In the genomic region with DNA sequence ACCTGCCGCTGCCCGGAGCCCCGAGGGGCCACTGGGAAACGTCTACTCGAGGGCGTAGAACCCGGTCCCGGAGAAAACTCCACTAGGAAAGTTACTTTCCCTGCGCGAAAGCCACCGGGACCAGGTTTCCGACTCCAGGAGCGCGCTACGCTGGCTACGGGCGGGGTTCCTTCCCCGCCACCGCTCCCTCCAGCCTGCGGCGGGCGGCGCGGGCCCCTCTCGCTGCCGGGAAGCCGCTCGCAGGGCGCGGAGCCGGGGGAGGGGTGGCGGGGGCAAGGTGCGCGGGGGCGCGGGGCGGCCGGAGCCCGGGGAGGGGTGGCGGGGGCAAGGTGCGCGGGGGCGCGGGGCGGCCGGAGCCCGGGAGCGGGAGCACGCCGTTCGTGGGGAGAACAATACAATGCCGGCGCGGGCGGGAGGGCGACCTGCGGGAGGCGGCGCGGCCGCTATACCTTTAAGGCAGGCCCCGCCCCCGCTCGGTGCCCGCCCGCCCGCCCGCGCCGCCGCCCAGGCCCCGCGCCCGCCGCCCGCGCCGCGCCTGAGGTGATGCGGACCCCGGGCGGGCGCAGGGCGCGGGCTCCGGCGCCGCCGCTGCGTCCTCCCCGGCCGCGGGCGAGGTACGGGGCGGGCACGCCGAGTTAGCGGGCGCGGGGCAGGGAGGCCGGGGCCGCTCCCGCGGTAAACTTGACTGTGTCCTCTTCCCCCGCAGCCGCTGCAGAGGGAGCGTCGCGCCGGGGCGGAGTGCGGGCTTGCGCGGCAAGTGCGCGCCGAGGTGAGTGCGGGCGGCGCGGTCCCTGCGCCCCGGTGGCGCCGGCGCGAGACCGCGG, we compare ENCODE assay signal across 1 cellular context.
TF ChIP-seq lines count a peak whose summit lies in the region.

No MANE protein-coding gene starts in this region.

TF ChIP-seq in HepG2, 621 proteins besides CTCF, POLR2A, EP300 and RAD21 (continued from another document and continues in another):
- TF ChIP-seq, protein P1, sequence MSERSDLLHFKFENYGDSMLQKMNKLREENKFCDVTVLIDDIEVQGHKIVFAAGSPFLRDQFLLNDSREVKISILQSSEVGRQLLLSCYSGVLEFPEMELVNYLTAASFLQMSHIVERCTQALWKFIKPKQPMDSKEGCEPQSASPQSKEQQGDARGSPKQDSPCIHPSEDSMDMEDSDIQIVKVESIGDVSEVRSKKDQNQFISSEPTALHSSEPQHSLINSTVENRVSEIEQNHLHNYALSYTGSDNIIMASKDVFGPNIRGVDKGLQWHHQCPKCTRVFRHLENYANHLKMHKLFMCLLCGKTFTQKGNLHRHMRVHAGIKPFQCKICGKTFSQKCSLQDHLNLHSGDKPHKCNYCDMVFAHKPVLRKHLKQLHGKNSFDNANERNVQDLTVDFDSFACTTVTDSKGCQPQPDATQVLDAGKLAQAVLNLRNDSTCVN (CRISPR knock-in tag; IDR thresholded peaks at IDR 0.05; ENCODE audit: borderline replicate concordance) = no peak
- TF ChIP-seq ZNF615 (CRISPR knock-in tag; IDR thresholded peaks at IDR 0.05; ENCODE audit: borderline replicate concordance) (no peak), CBX2 (IDR thresholded peaks at IDR 0.05; ENCODE audit: low read depth, low read length) (no peak), CBX2 (CRISPR knock-in tag; IDR thresholded peaks at IDR 0.05; ENCODE audit: low read depth) (no peak), ZSCAN21 (CRISPR knock-in tag; IDR thresholded peaks at IDR 0.05; ENCODE audit: borderline replicate concordance) (0 out of 2 replicates have a peak, but pooled peaks have one; percentile 23), MED1 (CRISPR knock-in tag; IDR thresholded peaks at IDR 0.05) (peak; percentile 64), MBNL3 (CRISPR knock-in tag; conservative IDR thresholded peaks at IDR 0.05) (no peak), ZFP41 (CRISPR knock-in tag; IDR thresholded peaks at IDR 0.05; ENCODE audit: borderline replicate concordance) (no peak), ZNF121 (CRISPR knock-in tag; IDR thresholded peaks at IDR 0.05) (no peak), SNAI1 (CRISPR knock-in tag; IDR thresholded peaks at IDR 0.05; ENCODE audit: borderline replicate concordance) (no peak), GATAD2A (CRISPR knock-in tag; IDR thresholded peaks at IDR 0.05) (no peak), SOX13 (IDR thresholded peaks at IDR 0.05) (no peak), SOX13 (CRISPR knock-in tag; conservative IDR thresholded peaks at IDR 0.05 in 1 of 2, IDR thresholded peaks at IDR 0.05 in 1 of 2) (peak in 1 of 2 experiments; percentile 45; a peak in 1 of 4 replicates), ZFX (CRISPR knock-in tag; IDR thresholded peaks at IDR 0.05; ENCODE audit: low read depth) (0 out of 2 replicates have a peak, but pooled peaks have one; percentile 57), GLI4 (CRISPR knock-in tag; IDR thresholded peaks at IDR 0.05; ENCODE audit: borderline replicate concordance) (no peak), MEF2D (CRISPR knock-in tag; IDR thresholded peaks at IDR 0.05) (peak; percentile 38; the same call in 1 of the 2 replicates), ZNF775 (CRISPR knock-in tag; IDR thresholded peaks at IDR 0.05; ENCODE audit: borderline replicate concordance) (no peak), TBX2 (CRISPR knock-in tag; IDR thresholded peaks at IDR 0.05; ENCODE audit: borderline replicate concordance) (no peak), HDAC1 (CRISPR knock-in tag; IDR thresholded peaks at IDR 0.05) (no peak; the same call in 1 of the 2 replicates), ATF1 (CRISPR knock-in tag; IDR thresholded peaks at IDR 0.05) (no peak), SMAD9 (CRISPR knock-in tag; IDR thresholded peaks at IDR 0.05) (no peak), TSC22D2 (CRISPR knock-in tag; IDR thresholded peaks at IDR 0.05; ENCODE audit: borderline replicate concordance) (no peak), NR3C1 (CRISPR knock-in tag; IDR thresholded peaks at IDR 0.05) (no peak), ZNF317 (CRISPR knock-in tag; IDR thresholded peaks at IDR 0.05) (no peak), MXI1 (IDR thresholded peaks at IDR 0.05; ENCODE audit: borderline replicate concordance, low read depth, low read length) (no peak), MED8 (CRISPR knock-in tag; IDR thresholded peaks at IDR 0.05; ENCODE audit: insufficient replicate concordance) (peak; percentile 19), KDM2A (CRISPR knock-in tag; IDR thresholded peaks at IDR 0.05; ENCODE audit: borderline replicate concordance, low read depth) (0 out of 2 replicates have a peak, but pooled peaks have one; percentile 57), KDM4B (CRISPR knock-in tag; IDR thresholded peaks at IDR 0.05) (no peak), ZNF607 (CRISPR knock-in tag; IDR thresholded peaks at IDR 0.05; ENCODE audit: borderline replicate concordance) (peak; percentile 25; the same call in 1 of the 2 replicates), KMT2B (CRISPR knock-in tag; IDR thresholded peaks at IDR 0.05) (peak; percentile 59; the same call in 1 of the 2 replicates), SP2 (CRISPR knock-in tag; IDR thresholded peaks at IDR 0.05) (no peak), KLF15 (CRISPR knock-in tag; IDR thresholded peaks at IDR 0.05; ENCODE audit: borderline replicate concordance) (no peak), ZNF263 (CRISPR knock-in tag; IDR thresholded peaks at IDR 0.05) (no peak), ZNF547 (CRISPR knock-in tag; IDR thresholded peaks at IDR 0.05) (0 out of 2 replicates have a peak, but pooled peaks have one; percentile 20), CHD4 (IDR thresholded peaks at IDR 0.05; ENCODE audit: borderline replicate concordance, low read length) (no peak), MTF2 (CRISPR knock-in tag; IDR thresholded peaks at IDR 0.05; ENCODE audit: borderline replicate concordance) (no peak), REL (CRISPR knock-in tag; conservative IDR thresholded peaks at IDR 0.05) (no peak), GFI1 (CRISPR knock-in tag; IDR thresholded peaks at IDR 0.05; ENCODE audit: borderline replicate concordance) (no peak), PAF1 (CRISPR knock-in tag; IDR thresholded peaks at IDR 0.05) (no peak), ZNF891 (CRISPR knock-in tag; IDR thresholded peaks at IDR 0.05) (no peak; the same call in none of the 2 replicates), ZNF776 (CRISPR knock-in tag; IDR thresholded peaks at IDR 0.05) (no peak)
- TF ChIP-seq, protein P2, sequence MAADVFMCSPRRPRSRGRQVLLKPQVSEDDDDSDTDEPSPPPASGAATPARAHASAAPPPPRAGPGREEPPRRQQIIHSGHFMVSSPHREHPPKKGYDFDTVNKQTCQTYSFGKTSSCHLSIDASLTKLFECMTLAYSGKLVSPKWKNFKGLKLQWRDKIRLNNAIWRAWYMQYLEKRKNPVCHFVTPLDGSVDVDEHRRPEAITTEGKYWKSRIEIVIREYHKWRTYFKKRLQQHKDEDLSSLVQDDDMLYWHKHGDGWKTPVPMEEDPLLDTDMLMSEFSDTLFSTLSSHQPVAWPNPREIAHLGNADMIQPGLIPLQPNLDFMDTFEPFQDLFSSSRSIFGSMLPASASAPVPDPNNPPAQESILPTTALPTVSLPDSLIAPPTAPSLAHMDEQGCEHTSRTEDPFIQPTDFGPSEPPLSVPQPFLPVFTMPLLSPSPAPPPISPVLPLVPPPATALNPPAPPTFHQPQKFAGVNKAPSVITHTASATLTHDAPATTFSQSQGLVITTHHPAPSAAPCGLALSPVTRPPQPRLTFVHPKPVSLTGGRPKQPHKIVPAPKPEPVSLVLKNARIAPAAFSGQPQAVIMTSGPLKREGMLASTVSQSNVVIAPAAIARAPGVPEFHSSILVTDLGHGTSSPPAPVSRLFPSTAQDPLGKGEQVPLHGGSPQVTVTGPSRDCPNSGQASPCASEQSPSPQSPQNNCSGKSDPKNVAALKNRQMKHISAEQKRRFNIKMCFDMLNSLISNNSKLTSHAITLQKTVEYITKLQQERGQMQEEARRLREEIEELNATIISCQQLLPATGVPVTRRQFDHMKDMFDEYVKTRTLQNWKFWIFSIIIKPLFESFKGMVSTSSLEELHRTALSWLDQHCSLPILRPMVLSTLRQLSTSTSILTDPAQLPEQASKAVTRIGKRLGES (CRISPR knock-in tag; IDR thresholded peaks at IDR 0.05; ENCODE audit: borderline replicate concordance) = no peak
- TF ChIP-seq, protein P3, sequence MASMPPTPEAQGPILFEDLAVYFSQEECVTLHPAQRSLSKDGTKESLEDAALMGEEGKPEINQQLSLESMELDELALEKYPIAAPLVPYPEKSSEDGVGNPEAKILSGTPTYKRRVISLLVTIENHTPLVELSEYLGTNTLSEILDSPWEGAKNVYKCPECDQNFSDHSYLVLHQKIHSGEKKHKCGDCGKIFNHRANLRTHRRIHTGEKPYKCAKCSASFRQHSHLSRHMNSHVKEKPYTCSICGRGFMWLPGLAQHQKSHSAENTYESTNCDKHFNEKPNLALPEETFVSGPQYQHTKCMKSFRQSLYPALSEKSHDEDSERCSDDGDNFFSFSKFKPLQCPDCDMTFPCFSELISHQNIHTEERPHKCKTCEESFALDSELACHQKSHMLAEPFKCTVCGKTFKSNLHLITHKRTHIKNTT (CRISPR knock-in tag; IDR thresholded peaks at IDR 0.05) = no peak
- TF ChIP-seq, protein P4, sequence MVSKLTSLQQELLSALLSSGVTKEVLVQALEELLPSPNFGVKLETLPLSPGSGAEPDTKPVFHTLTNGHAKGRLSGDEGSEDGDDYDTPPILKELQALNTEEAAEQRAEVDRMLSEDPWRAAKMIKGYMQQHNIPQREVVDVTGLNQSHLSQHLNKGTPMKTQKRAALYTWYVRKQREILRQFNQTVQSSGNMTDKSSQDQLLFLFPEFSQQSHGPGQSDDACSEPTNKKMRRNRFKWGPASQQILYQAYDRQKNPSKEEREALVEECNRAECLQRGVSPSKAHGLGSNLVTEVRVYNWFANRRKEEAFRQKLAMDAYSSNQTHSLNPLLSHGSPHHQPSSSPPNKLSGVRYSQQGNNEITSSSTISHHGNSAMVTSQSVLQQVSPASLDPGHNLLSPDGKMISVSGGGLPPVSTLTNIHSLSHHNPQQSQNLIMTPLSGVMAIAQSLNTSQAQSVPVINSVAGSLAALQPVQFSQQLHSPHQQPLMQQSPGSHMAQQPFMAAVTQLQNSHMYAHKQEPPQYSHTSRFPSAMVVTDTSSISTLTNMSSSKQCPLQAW (CRISPR knock-in tag; IDR thresholded peaks at IDR 0.05) = peak; percentile 57; the same call in 1 of the 2 replicates
- TF ChIP-seq, protein P5, sequence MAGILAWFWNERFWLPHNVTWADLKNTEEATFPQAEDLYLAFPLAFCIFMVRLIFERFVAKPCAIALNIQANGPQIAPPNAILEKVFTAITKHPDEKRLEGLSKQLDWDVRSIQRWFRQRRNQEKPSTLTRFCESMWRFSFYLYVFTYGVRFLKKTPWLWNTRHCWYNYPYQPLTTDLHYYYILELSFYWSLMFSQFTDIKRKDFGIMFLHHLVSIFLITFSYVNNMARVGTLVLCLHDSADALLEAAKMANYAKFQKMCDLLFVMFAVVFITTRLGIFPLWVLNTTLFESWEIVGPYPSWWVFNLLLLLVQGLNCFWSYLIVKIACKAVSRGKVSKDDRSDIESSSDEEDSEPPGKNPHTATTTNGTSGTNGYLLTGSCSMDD (CRISPR knock-in tag; IDR thresholded peaks at IDR 0.05) = no peak
- TF ChIP-seq, protein P6, sequence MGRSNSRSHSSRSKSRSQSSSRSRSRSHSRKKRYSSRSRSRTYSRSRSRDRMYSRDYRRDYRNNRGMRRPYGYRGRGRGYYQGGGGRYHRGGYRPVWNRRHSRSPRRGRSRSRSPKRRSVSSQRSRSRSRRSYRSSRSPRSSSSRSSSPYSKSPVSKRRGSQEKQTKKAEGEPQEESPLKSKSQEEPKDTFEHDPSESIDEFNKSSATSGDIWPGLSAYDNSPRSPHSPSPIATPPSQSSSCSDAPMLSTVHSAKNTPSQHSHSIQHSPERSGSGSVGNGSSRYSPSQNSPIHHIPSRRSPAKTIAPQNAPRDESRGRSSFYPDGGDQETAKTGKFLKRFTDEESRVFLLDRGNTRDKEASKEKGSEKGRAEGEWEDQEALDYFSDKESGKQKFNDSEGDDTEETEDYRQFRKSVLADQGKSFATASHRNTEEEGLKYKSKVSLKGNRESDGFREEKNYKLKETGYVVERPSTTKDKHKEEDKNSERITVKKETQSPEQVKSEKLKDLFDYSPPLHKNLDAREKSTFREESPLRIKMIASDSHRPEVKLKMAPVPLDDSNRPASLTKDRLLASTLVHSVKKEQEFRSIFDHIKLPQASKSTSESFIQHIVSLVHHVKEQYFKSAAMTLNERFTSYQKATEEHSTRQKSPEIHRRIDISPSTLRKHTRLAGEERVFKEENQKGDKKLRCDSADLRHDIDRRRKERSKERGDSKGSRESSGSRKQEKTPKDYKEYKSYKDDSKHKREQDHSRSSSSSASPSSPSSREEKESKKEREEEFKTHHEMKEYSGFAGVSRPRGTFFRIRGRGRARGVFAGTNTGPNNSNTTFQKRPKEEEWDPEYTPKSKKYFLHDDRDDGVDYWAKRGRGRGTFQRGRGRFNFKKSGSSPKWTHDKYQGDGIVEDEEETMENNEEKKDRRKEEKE (IDR thresholded peaks at IDR 0.05) = no peak
- TF ChIP-seq, protein P7, sequence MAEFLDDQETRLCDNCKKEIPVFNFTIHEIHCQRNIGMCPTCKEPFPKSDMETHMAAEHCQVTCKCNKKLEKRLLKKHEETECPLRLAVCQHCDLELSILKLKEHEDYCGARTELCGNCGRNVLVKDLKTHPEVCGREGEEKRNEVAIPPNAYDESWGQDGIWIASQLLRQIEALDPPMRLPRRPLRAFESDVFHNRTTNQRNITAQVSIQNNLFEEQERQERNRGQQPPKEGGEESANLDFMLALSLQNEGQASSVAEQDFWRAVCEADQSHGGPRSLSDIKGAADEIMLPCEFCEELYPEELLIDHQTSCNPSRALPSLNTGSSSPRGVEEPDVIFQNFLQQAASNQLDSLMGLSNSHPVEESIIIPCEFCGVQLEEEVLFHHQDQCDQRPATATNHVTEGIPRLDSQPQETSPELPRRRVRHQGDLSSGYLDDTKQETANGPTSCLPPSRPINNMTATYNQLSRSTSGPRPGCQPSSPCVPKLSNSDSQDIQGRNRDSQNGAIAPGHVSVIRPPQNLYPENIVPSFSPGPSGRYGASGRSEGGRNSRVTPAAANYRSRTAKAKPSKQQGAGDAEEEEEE (CRISPR knock-in tag; IDR thresholded peaks at IDR 0.05; ENCODE audit: borderline replicate concordance) = no peak
- TF ChIP-seq, protein P8, sequence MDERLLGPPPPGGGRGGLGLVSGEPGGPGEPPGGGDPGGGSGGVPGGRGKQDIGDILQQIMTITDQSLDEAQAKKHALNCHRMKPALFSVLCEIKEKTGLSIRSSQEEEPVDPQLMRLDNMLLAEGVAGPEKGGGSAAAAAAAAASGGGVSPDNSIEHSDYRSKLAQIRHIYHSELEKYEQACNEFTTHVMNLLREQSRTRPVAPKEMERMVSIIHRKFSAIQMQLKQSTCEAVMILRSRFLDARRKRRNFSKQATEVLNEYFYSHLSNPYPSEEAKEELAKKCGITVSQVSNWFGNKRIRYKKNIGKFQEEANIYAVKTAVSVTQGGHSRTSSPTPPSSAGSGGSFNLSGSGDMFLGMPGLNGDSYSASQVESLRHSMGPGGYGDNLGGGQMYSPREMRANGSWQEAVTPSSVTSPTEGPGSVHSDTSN (CRISPR knock-in tag; IDR thresholded peaks at IDR 0.05) = no peak
- TF ChIP-seq, protein P9, sequence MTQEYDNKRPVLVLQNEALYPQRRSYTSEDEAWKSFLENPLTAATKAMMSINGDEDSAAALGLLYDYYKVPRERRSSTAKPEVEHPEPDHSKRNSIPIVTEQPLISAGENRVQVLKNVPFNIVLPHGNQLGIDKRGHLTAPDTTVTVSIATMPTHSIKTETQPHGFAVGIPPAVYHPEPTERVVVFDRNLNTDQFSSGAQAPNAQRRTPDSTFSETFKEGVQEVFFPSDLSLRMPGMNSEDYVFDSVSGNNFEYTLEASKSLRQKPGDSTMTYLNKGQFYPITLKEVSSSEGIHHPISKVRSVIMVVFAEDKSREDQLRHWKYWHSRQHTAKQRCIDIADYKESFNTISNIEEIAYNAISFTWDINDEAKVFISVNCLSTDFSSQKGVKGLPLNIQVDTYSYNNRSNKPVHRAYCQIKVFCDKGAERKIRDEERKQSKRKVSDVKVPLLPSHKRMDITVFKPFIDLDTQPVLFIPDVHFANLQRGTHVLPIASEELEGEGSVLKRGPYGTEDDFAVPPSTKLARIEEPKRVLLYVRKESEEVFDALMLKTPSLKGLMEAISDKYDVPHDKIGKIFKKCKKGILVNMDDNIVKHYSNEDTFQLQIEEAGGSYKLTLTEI (CRISPR knock-in tag; conservative IDR thresholded peaks at IDR 0.05) = no peak
